In the genomic region with DNA sequence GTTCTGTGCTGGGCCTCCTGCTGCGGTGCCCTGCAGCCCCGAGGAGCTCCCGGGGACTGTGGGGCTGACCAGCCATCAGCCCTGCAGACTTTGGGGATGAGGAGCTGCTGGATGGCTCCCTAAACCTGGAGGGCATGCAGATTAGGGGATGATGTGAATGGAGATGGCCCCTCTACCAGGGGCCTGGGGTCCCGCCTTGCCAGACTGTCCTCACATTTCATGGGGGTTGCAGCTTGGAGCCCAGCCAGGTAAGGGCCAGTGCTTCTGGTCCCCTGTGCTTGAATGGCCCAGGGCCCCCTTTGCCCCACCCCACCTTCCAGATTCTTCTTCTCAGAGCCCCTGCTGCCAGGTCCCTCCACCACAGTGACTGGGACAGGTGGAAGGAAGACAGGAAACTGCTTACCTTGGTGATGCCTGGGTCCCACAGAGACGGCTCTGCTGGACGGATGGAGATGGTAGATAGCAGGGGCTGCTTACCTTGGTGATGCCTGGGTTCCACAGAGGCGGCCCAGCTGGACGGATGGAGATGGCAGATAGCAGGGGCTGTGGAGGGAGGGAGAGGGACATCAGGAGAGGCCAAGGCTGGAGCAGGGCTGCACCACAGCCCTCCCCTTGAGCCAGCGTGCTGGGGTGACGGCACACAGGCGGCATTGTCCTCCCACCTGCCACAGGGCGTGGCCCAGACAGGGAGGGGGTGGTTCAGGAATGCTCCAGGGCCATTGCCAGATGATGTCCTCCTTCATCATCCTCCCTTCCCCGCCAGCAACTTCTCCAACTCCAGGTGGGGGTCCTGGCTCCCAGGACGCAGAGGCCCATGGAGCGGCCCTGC, we compare ENCODE assay signal across 8 cellular contexts. TPM values are rescaled to one million over a fixed set of nuclear protein-coding genes. Genes with fewer than 3 reads are reported as not detected.
DNase-seq lines count a peak whose midpoint lies in the region; ATAC-seq, FAIRE-seq and TF ChIP-seq lines count a peak whose summit lies in the region.

A gene (minus strand): TSS at position 632 of the 829 bp plus-strand sequence. CDS start 556 bp downstream, at position 76.

- H3K9me3 ChIP-seq in kidney (ENCODE audit: control insufficient read depth in 1 of 2, low read length in 2 of 2) (no peaks in the 10 kb centered on the region), thyroid gland (no peaks in the 10 kb centered on the region)

- intact Hi-C loops in activated CD4-positive, alpha-beta T cell treated with anti-CD3 and anti-CD28 coated beads, Interleukin-2, amount 10 ng/mL, durations not matched to agents 24 days and 14 days (cut with micrococcal nuclease), result no loop called here
- intact Hi-C loops in kidney (cut with DNase I) (no loop called here), thyroid gland (cut with DNase I) (no loop called here)

- ATAC-seq in activated T-helper 17 cell treated with anti-CD3 and anti-CD28 coated beads, Interleukin-2, amount 50 U/mL, for 72 hours (replicated peaks), result no peak
- ATAC-seq in HG03520 (IDR thresholded peaks at IDR 0.05; ENCODE audit: unreplicated experiment) (no peak), GM19397 (IDR thresholded peaks at IDR 0.05; ENCODE audit: unreplicated experiment) (no peak)

- no peak for TF ChIP-seq POLR2A in thyroid gland (IDR thresholded peaks at IDR 0.05)

- FAIRE-seq in kidney (lab: Jason Lieb, UNC), result no peak

- H3K4me3 Mint-ChIP-seq in activated CD4-positive, alpha-beta T cell treated with anti-CD3 and anti-CD28 coated beads, Interleukin-2, amount 10 ng/mL, durations not matched to agents 24 days and 14 days, result peak within 1 kb of the TSS; percentile 28
- peak within 1 kb of the TSS; percentile 55 for H3K4me3 Mint-ChIP-seq in activated T-helper 17 cell treated with anti-CD3 and anti-CD28 coated beads, Interleukin-2, amount 50 U/mL, for 72 hours

- peaks cover 13% of the 10 kb centered on the region for H3K4me1 Mint-ChIP-seq in activated CD4-positive, alpha-beta T cell treated with anti-CD3 and anti-CD28 coated beads, Interleukin-2, amount 10 ng/mL, durations not matched to agents 24 days and 14 days
- H3K4me1 Mint-ChIP-seq in activated T-helper 17 cell treated with anti-CD3 and anti-CD28 coated beads, Interleukin-2, amount 50 U/mL, for 72 hours, result peaks cover 13% of the 10 kb centered on the region

- peak within 1 kb of the TSS in 1 of 2 donors; percentile 46 for H3K9ac ChIP-seq in kidney (ENCODE audit: low read length in 2 of 2)

- H3K27ac ChIP-seq in kidney (ENCODE audit: low read depth in 2 of 2, low read length in 2 of 2), result peak within 1 kb of the TSS; percentile 65 to 67
- H3K27ac ChIP-seq in thyroid gland, result peak within 1 kb of the TSS; percentile 78 to 82 (median 80)

- DNase-seq in activated CD4-positive, alpha-beta T cell treated with anti-CD3 and anti-CD28 coated beads, Interleukin-2, amount 10 ng/mL, durations not matched to agents 24 days and 14 days, result no peak
- DNase-seq in activated CD4-positive, alpha-beta T cell treated with anti-CD3 and anti-CD28 coated beads, Interleukin-2, amount 50 U/mL, for 1 hour, result no peak
- peak; percentile 66 for DNase-seq in kidney
- DNase-seq in thyroid gland, result no peak
- no peak for DNase-seq in stimulated activated CD4-positive, alpha-beta T cell treated with anti-CD3 and anti-CD28 coated beads, Interleukin-12 subunit alpha, Interleukin-12 subunit beta, amount 100 ng/mL, for 4 hours

- peaks cover 0 to 2% of the 10 kb centered on the region in 2 donors for H3K36me3 ChIP-seq in kidney (ENCODE audit: control insufficient read depth in 1 of 2, insufficient read depth in 2 of 2, low read length in 2 of 2)
- peaks cover 0 to 4% of the 10 kb centered on the region in 2 donors for H3K36me3 ChIP-seq in thyroid gland

- H3K36me3 Mint-ChIP-seq in activated CD4-positive, alpha-beta T cell treated with anti-CD3 and anti-CD28 coated beads, Interleukin-2, amount 10 ng/mL, durations not matched to agents 24 days and 14 days (ENCODE audit: low read depth), result peaks cover 2% of the 10 kb centered on the region
- H3K36me3 Mint-ChIP-seq in activated T-helper 17 cell treated with anti-CD3 and anti-CD28 coated beads, Interleukin-2, amount 50 U/mL, for 72 hours (ENCODE audit: low read depth), result peaks cover 16% of the 10 kb centered on the region

- peak within 1 kb of the TSS in 1 of 2 donors; percentile 29 for H3K4me3 ChIP-seq in kidney (ENCODE audit: low read length in 2 of 2)
- peak within 1 kb of the TSS in 1 of 3 donors; percentile 20 for H3K4me3 ChIP-seq in thyroid gland (replicated peaks in 1 of 3)

- TF ChIP-seq CTCF in kidney (IDR thresholded peaks at IDR 0.05; ENCODE audit: borderline replicate concordance, extremely low read depth, insufficient read depth), result no peak
- TF ChIP-seq CTCF in thyroid gland (IDR thresholded peaks at IDR 0.05), result no peak

- H3K9me3 Mint-ChIP-seq in activated CD4-positive, alpha-beta T cell treated with anti-CD3 and anti-CD28 coated beads, Interleukin-2, amount 10 ng/mL, durations not matched to agents 24 days and 14 days, result no peaks in the 10 kb centered on the region
- H3K9me3 Mint-ChIP-seq in activated T-helper 17 cell treated with anti-CD3 and anti-CD28 coated beads, Interleukin-2, amount 50 U/mL, for 72 hours, result no peaks in the 10 kb centered on the region

- H3K4me1 ChIP-seq in kidney (ENCODE audit: control insufficient read depth in 1 of 2, insufficient read depth in 1 of 2, low read depth in 1 of 2, low read length in 2 of 2) (peaks cover 19 to 30% of the 10 kb centered on the region in 2 donors), thyroid gland (peaks cover 38 to 53% of the 10 kb centered on the region in 2 donors)

- H3K27me3 ChIP-seq in thyroid gland, result no peaks in the 10 kb centered on the region

- H3K27ac Mint-ChIP-seq in activated CD4-positive, alpha-beta T cell treated with anti-CD3 and anti-CD28 coated beads, Interleukin-2, amount 10 ng/mL, durations not matched to agents 24 days and 14 days, result peak within 1 kb of the TSS; percentile 79
- H3K27ac Mint-ChIP-seq in activated T-helper 17 cell treated with anti-CD3 and anti-CD28 coated beads, Interleukin-2, amount 50 U/mL, for 72 hours, result peak within 1 kb of the TSS; percentile 87

- H3K27me3 Mint-ChIP-seq in activated CD4-positive, alpha-beta T cell treated with anti-CD3 and anti-CD28 coated beads, Interleukin-2, amount 10 ng/mL, durations not matched to agents 24 days and 14 days, result no peaks in the 10 kb centered on the region
- no peaks in the 10 kb centered on the region for H3K27me3 Mint-ChIP-seq in activated T-helper 17 cell treated with anti-CD3 and anti-CD28 coated beads, Interleukin-2, amount 50 U/mL, for 72 hours

- 91 to 97% methylated on average over 9 to 13 of the region's 15 CpGs for WGBS in thyroid gland, 2 donors

RNA-seq across cellular contexts. Expression of the gene that starts here (rescaled TPM):
- total RNA-seq in activated CD4-positive, alpha-beta T cell treated with anti-CD3 and anti-CD28 coated beads, Interleukin-2, amount 10 ng/mL, durations not matched to agents 24 days and 14 days, result 0.64 and 0.65 TPM in 2 replicates
- total RNA-seq in activated T-helper 17 cell treated with anti-CD3 and anti-CD28 coated beads, Interleukin-2, amount 50 U/mL, for 72 hours, result 1 to 10 TPM; 2.4 to 4.9 TPM
- total RNA-seq in kidney, result 1.2 TPM
- polyA plus RNA-seq in kidney (ENCODE audit: insufficient read depth, low read depth, low replicate concordance), result 2.6 TPM
- total RNA-seq in thyroid gland, result 1 to 10 TPM in 3 of 4 donors, under 1 TPM in 1; 0.40 to 2.5 (median 1.8) TPM
